Comparison of ENCODE assay signal across 9 cellular contexts in genomic region chr6:87237804-87238203, GRCh38.
A peak's percentile ranks its signal among the peaks of the same experiment; 100 is the strongest.
DNase-seq lines count a peak whose midpoint lies in the region; ATAC-seq, FAIRE-seq and TF ChIP-seq lines count a peak whose summit lies in the region.
"Had no signal": no experiment of that assay in that cellular context is flagged by ENCODE, and none has a peak within 500 bp of the region (broad histone marks: within the 10 kb centered on the region; RNA-seq: fewer than 3 reads in every experiment).

No MANE protein-coding gene starts in this region.

- FAIRE-seq in K562 (lab: Jason Lieb, UNC): peak; percentile 26

- H3K9me3 ChIP-seq in K562 (replicated peaks; ENCODE audit: control insufficient read depth, insufficient read depth, low read depth, low read length): no peaks in the 10 kb centered on the region; the same call in 1 of the 2 replicates
- H3K9me3 ChIP-seq in liver (ENCODE audit: control insufficient read depth in 4 of 4, low read length in 3 of 4): no peaks in the 10 kb centered on the region

- H3K36me3 ChIP-seq in K562 (ENCODE audit: control insufficient read depth, insufficient read depth, low read length) (peaks cover 25% of the 10 kb centered on the region), liver (ENCODE audit: control insufficient read depth in 4 of 4, insufficient read depth in 3 of 4, low read depth in 1 of 4, low read length in 3 of 4) (peaks cover 0 to 4% (median 0%) of the 10 kb centered on the region in 4 donors)

- intact Hi-C loops in K562 (cut with micrococcal nuclease) (loop anchor here (1.0 kb wide), 1 partner anchor 99 kb away; no protein-coding TSS in a partner anchor), lower leg skin (cut with DNase I; ENCODE audit: low total_unique reads) (loop anchor here (10.0 kb wide), 1 partner anchor 103 kb away; no protein-coding TSS in a partner anchor)

- no peaks in the 10 kb centered on the region for H4K20me1 ChIP-seq in K562 (replicated peaks; ENCODE audit: control insufficient read depth, insufficient read depth, low read length)
- H4K20me1 ChIP-seq: BLaER1 treated with 17β-estradiol and CSF1 and Interleukin-3, amounts not matched to agents 10 nM and 100 nM had no signal

- DNase-seq in DMS53 (lab: John Stamatoyannopoulos, UW): peak; percentile 49
- no peak for DNase-seq in DMS53 treated with DMSO at 0.1 percent for 48 hours (lab: John Stamatoyannopoulos, UW; ENCODE audit: unreplicated experiment)
- peak in 3 of 4 experiments; percentile 11 to 17 (median 14) for DNase-seq in K562 (ENCODE audit: extremely low read depth in 1 of 4, low spot score in 3 of 4)
- no peak for DNase-seq in lower leg skin (ENCODE audit: low spot score in 2 of 2)
- no peak for DNase-seq in NK-92 (lab: John Stamatoyannopoulos, UW; ENCODE audit: unreplicated experiment)

- CTCF ChIA-PET in K562 (lab: Yijun Ruan, JAX; ENCODE audit: low intra/inter-chr PET ratio): interaction anchor here (0.6 to 1.6 kb wide), 2 partner anchors 98 to 171 kb away, joined by 3 to 5 read pairs; no protein-coding TSS in a partner anchor

- H3K4me2 ChIP-seq in K562 (ENCODE audit: insufficient read depth, low read length): no peak overlapping the region
- H3K4me2 ChIP-seq: BLaER1 treated with 17β-estradiol and CSF1 and Interleukin-3, amounts not matched to agents 10 nM and 100 nM had no signal

- H3K4me1 ChIP-seq in K562 (replicated peaks in 1 of 2; ENCODE audit: control insufficient read depth in 2 of 2, insufficient read depth in 2 of 2, low read length in 2 of 2): no peaks in the 10 kb centered on the region
- no peaks in the 10 kb centered on the region for H3K4me1 ChIP-seq in liver (ENCODE audit: control insufficient read depth in 4 of 4, insufficient read depth in 4 of 4, low read length in 3 of 4)

- no peak for TF ChIP-seq EP300 in K562 (IDR thresholded peaks at IDR 0.05; ENCODE audit: low read length)

- ATAC-seq in K562 (peak; percentile 70; the same call in 2 of the 3 replicates), GM21576 (IDR thresholded peaks at IDR 0.05; ENCODE audit: unreplicated experiment) (no peak)

- H3K27me3 ChIP-seq in K562 (ENCODE audit: control insufficient read depth in 2 of 2, insufficient read depth in 2 of 2, low read length in 2 of 2) (no peaks in the 10 kb centered on the region), liver (ENCODE audit: control insufficient read depth in 4 of 4, insufficient read depth in 4 of 4, low read length in 3 of 4) (no peaks in the 10 kb centered on the region)
- H3K27me3 ChIP-seq: BLaER1 treated with 17β-estradiol and CSF1 and Interleukin-3, amounts not matched to agents 10 nM and 100 nM had no signal

- no peaks in the 10 kb centered on the region for H3K9me1 ChIP-seq in K562 (ENCODE audit: control insufficient read depth, insufficient read depth, low read length)

- TF ChIP-seq POLR2A in K562 (conservative IDR thresholded peaks at IDR 0.05): no peak
- TF ChIP-seq POLR2A in lower leg skin (IDR thresholded peaks at IDR 0.05): no peak

- POLR2A ChIA-PET in K562 (lab: Yijun Ruan, JAX): no interaction called here

- TF ChIP-seq RAD21 in K562 (CRISPR knock-in tag; conservative IDR thresholded peaks at IDR 0.05 in 1 of 2, IDR thresholded peaks at IDR 0.05 in 1 of 2) (peak in 1 of 2 experiments; percentile 50; a peak in 2 of 4 replicates), liver (IDR thresholded peaks at IDR 0.05) (peak; percentile 69 to 76)

- no peaks in the 10 kb centered on the region for H3K79me2 ChIP-seq in K562 (ENCODE audit: control insufficient read depth, insufficient read depth, low read length)

- H3K27ac ChIP-seq in K562 (ENCODE audit: extremely low read depth, low read depth, low read length) (no peak overlapping the region), liver (ENCODE audit: low read depth in 1 of 2, low read length in 2 of 2) (no peak overlapping the region)
- H3K27ac ChIP-seq: BLaER1 treated with 17β-estradiol and CSF1 and Interleukin-3, amounts not matched to agents 10 nM and 100 nM had no signal

- H3K9ac ChIP-seq in K562 (ENCODE audit: insufficient read depth in 1 of 2, low read depth in 2 of 2, low read length in 2 of 2) (no peak overlapping the region), liver (ENCODE audit: low read depth in 1 of 2, low read length in 2 of 2) (peak overlapping the region in 1 of 2 donors; percentile 18)
- H3K9ac ChIP-seq: BLaER1 treated with 17β-estradiol and CSF1 and Interleukin-3, amounts not matched to agents 10 nM and 100 nM had no signal

- no TSS peak for BruUV-seq in K562 (replicated peaks; lab: Mats Ljungman, UMichigan)

- no peak overlapping the region for H2AFZ ChIP-seq in K562 (ENCODE audit: low read depth, low read length)

- TF ChIP-seq CTCF in LNCAP (IDR thresholded peaks at IDR 0.05) (peak; percentile 37; the same call in 1 of the 2 replicates), K562 (IDR thresholded peaks at IDR 0.05 in 2 of 3, conservative IDR thresholded peaks at IDR 0.05 in 1 of 3; ENCODE audit: insufficient read depth in 2 of 3, low read depth in 1 of 3, low read length in 3 of 3) (peak; percentile 15 to 51 (median 24); a peak in 3 of 6 replicates), liver (IDR thresholded peaks at IDR 0.05; ENCODE audit: low read depth, low read length, missing input control) (peak; percentile 57), lower leg skin (IDR thresholded peaks at IDR 0.05) (no peak)

- no peak overlapping the region for H3K4me3 ChIP-seq in K562
- no peak overlapping the region for H3K4me3 ChIP-seq in liver (ENCODE audit: low read depth in 1 of 3, low read length in 3 of 3)
- H3K4me3 ChIP-seq in lower leg skin (ENCODE audit: low read depth, poor library complexity, severe bottlenecking): no peak overlapping the region
- H3K4me3 ChIP-seq: BLaER1 treated with 17β-estradiol and CSF1 and Interleukin-3, amounts not matched to agents 10 nM and 100 nM had no signal

- in situ Hi-C loops in K562 (cut with MboI): no loop called here

TF ChIP-seq in K562, 482 proteins besides CTCF, POLR2A, EP300 and RAD21 (continues in another document):
- no peak for TF ChIP-seq CHD1 (IDR thresholded peaks at IDR 0.05; ENCODE audit: low read length)
- no peak for TF ChIP-seq FOXM1 (IDR thresholded peaks at IDR 0.05; ENCODE audit: low read depth)
- TF ChIP-seq FOXM1 (CRISPR knock-in tag; IDR thresholded peaks at IDR 0.05; ENCODE audit: low read depth): no peak
- no peak for TF ChIP-seq FOXA3 (CRISPR knock-in tag; conservative IDR thresholded peaks at IDR 0.05 in 1 of 2, IDR thresholded peaks at IDR 0.05 in 1 of 2)
- TF ChIP-seq PTRF (tag; IDR thresholded peaks at IDR 0.05): no peak
- TF ChIP-seq PCBP1 (IDR thresholded peaks at IDR 0.05; ENCODE audit: low read depth, low read length, poor library complexity, severe bottlenecking): no peak
- no peak for TF ChIP-seq BRCA1 (IDR thresholded peaks at IDR 0.05)
- TF ChIP-seq BRCA1 (CRISPR knock-in tag; IDR thresholded peaks at IDR 0.05): no peak
- TF ChIP-seq HLTF (IDR thresholded peaks at IDR 0.05): no peak
- TF ChIP-seq HDAC6 (IDR thresholded peaks at IDR 0.05; ENCODE audit: low read depth, low read length): no peak
- TF ChIP-seq ZNF239 (CRISPR knock-in tag; IDR thresholded peaks at IDR 0.05): no peak

TF ChIP-seq in liver, 16 proteins besides CTCF, POLR2A, EP300 and RAD21:
- TF ChIP-seq ATF3 (IDR thresholded peaks at IDR 0.05) (no peak), EGR1 (IDR thresholded peaks at IDR 0.05; ENCODE audit: low read depth in 2 of 2) (no peak), HNF4G (IDR thresholded peaks at IDR 0.05) (no peak), FOXA2 (IDR thresholded peaks at IDR 0.05) (no peak), ZBTB33 (IDR thresholded peaks at IDR 0.05) (no peak), MAX (IDR thresholded peaks at IDR 0.05) (no peak), NR2F2 (IDR thresholded peaks at IDR 0.05) (no peak), JUND (IDR thresholded peaks at IDR 0.05) (no peak), RXRA (IDR thresholded peaks at IDR 0.05) (no peak), TAF1 (conservative IDR thresholded peaks at IDR 0.05) (no peak)

Comparison
In these comparisons a context has a peak if more than half of its experiments do, and no peak if none do; other contexts are left out.
1. DNase-seq: peak in DMS53 (single experiment) and K562 (3 of 4); none in DMS53 treated with DMSO at 0.1 percent for 48 hours (single experiment), lower leg skin (0 of 2) and NK-92 (single experiment).
2. CTCF ChIP-seq: peak in LNCAP (single experiment), K562 (3 of 3) and liver (single experiment); none in lower leg skin (0 of 3).